Comparison of ENCODE assay signal across 10 cellular contexts in genomic region chr3:113070226-113071220, GRCh38.
A peak's percentile ranks its signal among the peaks of the same experiment; 100 is the strongest.
DNase-seq lines count a peak whose midpoint lies in the region; ATAC-seq and TF ChIP-seq lines count a peak whose summit lies in the region.
"Had no signal": no experiment of that assay in that cellular context is flagged by ENCODE, and none has a peak within 500 bp of the region (broad histone marks: within the 10 kb centered on the region; RNA-seq: fewer than 3 reads in every experiment).

No MANE protein-coding gene starts in this region.

- WGBS in spleen, 5 donors = 66 to 84% (median 79%) methylated on average over 5 of the region's 5 CpGs

- CTCF ChIA-PET in Caco-2 (lab: Charles Lee) = no interaction called here

- in situ Hi-C loops in ACHN (cut with HindIII; ENCODE audit: low pct_ligation_motif_present, low pct_unique_long_range_greater_than_20kb, low sequenced_read_pairs) = no loop called here

- H3K9me3 ChIP-seq in spleen (peaks cover 0 to 14% (median 4%) of the 10 kb centered on the region in 8 donors), Caco-2 (no peaks in the 10 kb centered on the region)
- H3K9me3 ChIP-seq: BLaER1 had no signal

- H3K4me3 Mint-ChIP-seq in Caco-2 (ENCODE audit: unreplicated experiment) = no peak overlapping the region

- H3K27me3 ChIP-seq in spleen (replicated peaks in 1 of 7) (no peaks in the 10 kb centered on the region), Caco-2 (replicated peaks; ENCODE audit: control insufficient read depth, insufficient read depth, low read length) (no peaks in the 10 kb centered on the region; the same call in 1 of the 2 replicates)
- H3K27me3 ChIP-seq: BLaER1 had no signal

- peak overlapping the region; percentile 39 for H3K27ac ChIP-seq in cingulate gyrus (ENCODE audit: low read depth, low read length)
- H3K27ac ChIP-seq in spleen = no peak overlapping the region
- H3K27ac ChIP-seq: BLaER1, KMS-11 had no signal

- H3K4me1 Mint-ChIP-seq in Caco-2 (ENCODE audit: low read depth, unreplicated experiment) = no peaks in the 10 kb centered on the region

- no peak overlapping the region for H3K27ac Mint-ChIP-seq in Caco-2 (ENCODE audit: unreplicated experiment)

- peaks cover 16% of the 10 kb centered on the region for H3K27me3 Mint-ChIP-seq in Caco-2 (ENCODE audit: insufficient read depth, unreplicated experiment)

- DNase-seq in ACHN = peak; percentile 68
- no peak for DNase-seq in spleen
- no peak for DNase-seq in OCI-M1 (lab: John Stamatoyannopoulos, UW)
- DNase-seq in NCI-H1105 (lab: John Stamatoyannopoulos, UW) = no peak
- no peak for DNase-seq in Caco-2

- H3K9me3 Mint-ChIP-seq in Caco-2 (ENCODE audit: unreplicated experiment) = no peaks in the 10 kb centered on the region

- ATAC-seq in GM19351 (IDR thresholded peaks at IDR 0.05; ENCODE audit: unreplicated experiment) (peak; percentile 100), HG03097 (IDR thresholded peaks at IDR 0.05; ENCODE audit: low FRiP score, unreplicated experiment) (peak; percentile 98)

- no peak for TF ChIP-seq POLR2A in spleen (IDR thresholded peaks at IDR 0.05)

- no TSS peak for BruUV-seq in Caco-2 (replicated peaks; lab: Mats Ljungman, UMichigan)

- H3K36me3 Mint-ChIP-seq in Caco-2 (ENCODE audit: insufficient read depth, unreplicated experiment) = no peaks in the 10 kb centered on the region

- H3K4me3 ChIP-seq in spleen (no peak overlapping the region), Caco-2 (ENCODE audit: low read depth, low read length) (no peak overlapping the region)
- H3K4me3 ChIP-seq: BLaER1 had no signal

- TF ChIP-seq CTCF in spleen (IDR thresholded peaks at IDR 0.05 in 8 of 11, conservative IDR thresholded peaks at IDR 0.05 in 3 of 11) = no peak
- no peak for TF ChIP-seq CTCF in Caco-2 (IDR thresholded peaks at IDR 0.05; ENCODE audit: insufficient read depth in 1 of 2, low read depth in 1 of 2, low read length in 1 of 2, severe bottlenecking in 1 of 2, unreplicated experiment in 1 of 2)

- POLR2A ChIA-PET in Caco-2 (lab: Charles Lee) = no interaction called here

- H3K4me1 ChIP-seq in spleen (no peaks in the 10 kb centered on the region), Caco-2 (no peaks in the 10 kb centered on the region)
- H3K4me1 ChIP-seq: BLaER1 had no signal

- intact Hi-C loops in spleen (cut with DNase I; ENCODE audit: low total_unique reads) = no loop called here
- intact Hi-C loops in Caco-2 (cut with micrococcal nuclease; ENCODE audit: unreplicated experiment) = no loop called here

- H3K36me3 ChIP-seq in spleen = peaks cover 0 to 3% (median 0%) of the 10 kb centered on the region in 6 donors
- H3K36me3 ChIP-seq in Caco-2 (ENCODE audit: control insufficient read depth, insufficient read depth, low read length) = no peaks in the 10 kb centered on the region
- H3K36me3 ChIP-seq: BLaER1 had no signal
